20 cellular contexts compared by ENCODE assay signal in the genomic region with DNA sequence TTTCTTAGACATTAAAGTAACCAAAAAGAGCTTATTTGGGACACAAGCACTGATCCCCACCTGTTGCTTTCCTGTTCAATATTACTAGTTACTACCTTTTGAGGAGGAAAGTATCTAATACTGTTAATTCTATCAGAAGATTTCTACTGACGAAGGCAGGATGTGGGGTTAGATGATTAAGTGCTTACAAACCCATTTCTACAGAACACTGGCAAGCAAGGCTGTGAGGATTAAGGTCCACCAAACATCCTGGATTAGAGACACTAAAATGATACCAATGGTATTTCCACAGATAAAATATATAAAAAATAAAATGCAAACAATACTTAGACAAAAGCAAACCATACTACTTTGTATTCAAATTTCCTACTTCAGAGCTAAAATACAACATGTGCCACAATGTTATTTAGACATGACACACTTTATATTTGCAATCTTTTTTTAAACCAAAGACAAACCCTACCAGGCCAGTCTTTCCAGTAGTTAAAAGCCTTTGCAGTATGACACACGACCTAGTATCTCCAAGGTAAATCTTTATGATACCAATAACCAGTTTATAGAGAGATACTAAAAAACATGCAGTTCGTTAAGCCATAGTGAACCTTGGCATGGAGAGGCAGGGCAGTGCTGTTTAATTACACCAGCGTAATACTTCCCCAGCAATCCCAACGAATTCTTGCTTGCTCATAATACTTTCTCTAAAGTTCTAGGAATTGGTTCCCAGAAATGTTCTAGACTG.
DNase-seq lines count a peak whose midpoint lies in the region; ATAC-seq and TF ChIP-seq lines count a peak whose summit lies in the region.
"Had no signal": no experiment of that assay in that cellular context is flagged by ENCODE, and none has a peak within 500 bp of the region (broad histone marks: within the 10 kb centered on the region; RNA-seq: fewer than 3 reads in every experiment).

No MANE protein-coding gene starts in this region.

- no peaks in the 10 kb centered on the region for H3K4me1 Mint-ChIP-seq in type B pancreatic cell (ENCODE audit: unreplicated experiment)

- H3K27me3 Mint-ChIP-seq in type B pancreatic cell, result no peaks in the 10 kb centered on the region

- H3K27me3 ChIP-seq in duodenal mucosa (ENCODE audit: control insufficient read depth in 1 of 2, insufficient read depth in 2 of 2, low read length in 2 of 2), result no peaks in the 10 kb centered on the region

- no peak overlapping the region for H3K4me3 Mint-ChIP-seq in type B pancreatic cell

- H3K27ac Mint-ChIP-seq in type B pancreatic cell, result peak overlapping the region; percentile 3

- H3K4me1 ChIP-seq in duodenal mucosa (ENCODE audit: control insufficient read depth in 1 of 2, insufficient read depth in 2 of 2, low read length in 2 of 2) (peaks cover 24 to 45% of the 10 kb centered on the region in 2 donors), mucosa of descending colon (ENCODE audit: low read depth) (peaks cover 8% of the 10 kb centered on the region)

- H3K9me3 ChIP-seq in duodenal mucosa (ENCODE audit: control insufficient read depth in 1 of 2, low read length in 2 of 2), result no peaks in the 10 kb centered on the region
- H3K9me3 ChIP-seq in mucosa of descending colon, result no peaks in the 10 kb centered on the region

- no peaks in the 10 kb centered on the region for H3K9me3 Mint-ChIP-seq in type B pancreatic cell

- intact Hi-C loops in mucosa of descending colon (cut with DNase I, micrococcal nuclease), result no loop called here

- H3K27ac ChIP-seq in duodenal mucosa (ENCODE audit: low read depth, low read length), result peak overlapping the region; percentile 62

- TF ChIP-seq CTCF in mucosa of descending colon (IDR thresholded peaks at IDR 0.05), result no peak
- no peak for TF ChIP-seq CTCF in type B pancreatic cell (conservative IDR thresholded peaks at IDR 0.05)

- H3K36me3 Mint-ChIP-seq in type B pancreatic cell, result peaks cover 13% of the 10 kb centered on the region

- H3K4me3 ChIP-seq in duodenal mucosa (ENCODE audit: low read depth in 1 of 2, low read length in 2 of 2) (peak overlapping the region in 1 of 2 donors; percentile 27), mucosa of descending colon (no peak overlapping the region)

- peak overlapping the region in 1 of 2 donors; percentile 45 for H3K9ac ChIP-seq in duodenal mucosa (ENCODE audit: low read depth in 1 of 2, low read length in 2 of 2)

- H3K36me3 ChIP-seq in duodenal mucosa (ENCODE audit: control insufficient read depth in 1 of 2, insufficient read depth in 2 of 2, low read length in 2 of 2) (no peaks in the 10 kb centered on the region), mucosa of descending colon (ENCODE audit: low read depth) (no peaks in the 10 kb centered on the region)

- ATAC-seq in mucosa of descending colon, result peak; percentile 90
- no peak for ATAC-seq in HG02678 (IDR thresholded peaks at IDR 0.05; ENCODE audit: unreplicated experiment)
- ATAC-seq: Right ventricle myocardium inferior had no signal

- peak; percentile 14 for DNase-seq in NCI-H82 (lab: John Stamatoyannopoulos, UW)
- no peak for DNase-seq in NCI-H82 treated with DMSO at 0.1 percent for 48 hours (lab: John Stamatoyannopoulos, UW; ENCODE audit: unreplicated experiment)
- peak in 2 of 3 donors; percentile 37 to 74 for DNase-seq in mucosa of descending colon
- DNase-seq in type B pancreatic cell (ENCODE audit: extremely low spot score, unreplicated experiment), result no peak
- DNase-seq in DMS79 (lab: John Stamatoyannopoulos, UW), result no peak
- no peak for DNase-seq in glomerular visceral epithelial cell (ENCODE audit: extremely low spot score)
- DNase-seq: 8988T; C1 segment of cervical spinal cord; EL; IMR-90; Kasumi-1; MV-4-11; NCI-H1436; NCI-H2081; NCI-H524; NK-92 treated with Interleukin-12 subunit alpha and Interleukin-12 subunit beta, amount 100 ng/mL, for 24 hours; OCI-M1 had no signal

Comparison
In these comparisons a context has a peak if more than half of its experiments do, and no peak if none do; other contexts are left out.
1. DNase-seq: peak in NCI-H82 (single experiment) and mucosa of descending colon (2 of 3); none in NCI-H82 treated with DMSO at 0.1 percent for 48 hours (single experiment), type B pancreatic cell (single experiment), DMS79 (single experiment) and glomerular visceral epithelial cell (single experiment).